Comparison of ENCODE assay signal across 1 cellular context in genomic region chr17:47607481-47607880, GRCh38.
TF ChIP-seq lines count a peak whose summit lies in the region.

No MANE protein-coding gene starts in this region.

TF ChIP-seq in GM23338, 12 proteins besides CTCF, POLR2A, EP300 and RAD21 (continued from another document):
- TF ChIP-seq NANOG (IDR thresholded peaks at IDR 0.05; ENCODE audit: borderline replicate concordance), result no peak
- no peak for TF ChIP-seq JUNB (IDR thresholded peaks at IDR 0.05; ENCODE audit: unreplicated experiment)
- TF ChIP-seq ZNF462 (CRISPR knock-in tag; IDR thresholded peaks at IDR 0.05), result no peak
- no peak for TF ChIP-seq EZH2 (IDR thresholded peaks at IDR 0.05; ENCODE audit: low read depth, unreplicated experiment)
- no peak for TF ChIP-seq ETS1 (IDR thresholded peaks at IDR 0.05)
- TF ChIP-seq ZNF114 (CRISPR knock-in tag; IDR thresholded peaks at IDR 0.05), result no peak
- TF ChIP-seq REST (IDR thresholded peaks at IDR 0.05; ENCODE audit: unreplicated experiment), result no peak
- no peak for TF ChIP-seq POLR2AphosphoS5 (IDR thresholded peaks at IDR 0.05; ENCODE audit: low read depth)
- no peak for TF ChIP-seq EZH2phosphoT487 (IDR thresholded peaks at IDR 0.05; ENCODE audit: unreplicated experiment)
